In the genomic region with DNA sequence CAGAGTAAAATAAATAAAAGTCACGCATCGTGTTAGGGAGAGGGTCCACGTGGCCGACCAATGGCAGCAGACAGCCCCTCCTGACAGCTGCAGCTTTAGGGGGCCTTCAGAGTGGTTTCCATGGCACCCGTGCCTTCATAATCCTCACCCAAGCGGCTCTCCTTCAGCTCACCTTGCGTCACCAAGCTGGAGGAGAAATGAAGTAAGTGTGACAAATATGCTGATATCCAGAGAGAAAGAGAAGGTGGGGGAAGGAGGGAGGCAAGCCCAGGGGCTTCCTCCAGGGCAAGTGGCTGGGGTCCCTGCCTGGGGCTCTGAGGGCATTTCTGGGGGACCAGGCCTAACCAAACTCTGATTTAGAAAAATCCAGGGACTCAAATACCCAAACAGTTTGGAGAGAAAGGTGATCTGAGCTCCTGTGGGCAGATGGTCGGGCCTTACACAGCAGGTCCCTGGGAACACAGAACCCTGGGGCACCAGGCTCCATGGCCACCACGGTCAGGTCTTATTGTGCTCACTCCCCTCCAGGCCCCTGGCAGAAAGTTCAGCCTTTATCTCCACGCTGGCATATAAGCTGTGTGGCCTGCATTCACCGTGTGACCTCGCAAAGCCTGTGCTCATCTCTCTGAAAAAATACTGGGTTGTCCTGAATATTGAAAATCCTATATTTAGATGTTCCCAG, we compare ENCODE assay signal across 13 cellular contexts.
"Had no signal": no experiment of that assay in that cellular context is flagged by ENCODE, and none has a peak within 500 bp of the region (broad histone marks: within the 10 kb centered on the region; RNA-seq: fewer than 3 reads in every experiment).

No MANE protein-coding gene starts in this region.

- H3K9me3 ChIP-seq: gastrocnemius medialis, uterus had no signal

- H3K36me3 ChIP-seq: gastrocnemius medialis, heart left ventricle, lower lobe of right lung, tibial artery, uterus had no signal

- H3K4me3 ChIP-seq: gastrocnemius medialis, heart left ventricle, lower lobe of right lung, tibial artery, uterus had no signal

- H3K27ac Mint-ChIP-seq: activated CD4-positive, alpha-beta T cell treated with anti-CD3 and anti-CD28 coated beads, Interleukin-2, amount 10 ng/mL, durations not matched to agents 24 days and 14 days; activated T-helper 1 cell treated with anti-CD3 and anti-CD28 coated beads, Interleukin-12 subunit alpha, Interleukin-12 subunit beta, Interleukin-2, Interleukin-4 antibody, amounts not matched to agents 30 ng/mL and 10 ng/mL and 1 ng/mL, durations not matched to agents 14 hours and 24 hours and 36 hours; endodermal cell; stimulated activated memory B cell treated with anti-CD40 and anti-IgM and Interleukin-4, amounts not matched to agents 10 μg/mL and 1 μg/mL and 100 μg/mL, for 72 hours had no signal

- H3K27me3 ChIP-seq: gastrocnemius medialis, heart left ventricle, tibial artery, uterus had no signal

- ATAC-seq: gastrocnemius medialis; heart left ventricle; lower lobe of right lung; stimulated activated memory B cell treated with anti-CD40 and anti-IgM and Interleukin-4, amounts not matched to agents 10 μg/mL and 1 μg/mL and 100 μg/mL, for 72 hours had no signal

- H3K27ac ChIP-seq: gastrocnemius medialis, heart left ventricle, lower lobe of right lung, tibial artery, uterus had no signal

- DNase-seq: activated CD4-positive, alpha-beta T cell treated with anti-CD3 and anti-CD28 coated beads, Interleukin-2, amount 10 ng/mL, durations not matched to agents 24 days and 14 days; activated CD4-positive, CD25-positive, alpha-beta regulatory T cell; activated naive CD4-positive, alpha-beta T cell; endodermal cell; gastrocnemius medialis; immature natural killer cell; lower lobe of right lung; retina; tibial artery; uterus had no signal

- H3K4me3 Mint-ChIP-seq: activated CD4-positive, alpha-beta T cell treated with anti-CD3 and anti-CD28 coated beads, Interleukin-2, amount 10 ng/mL, durations not matched to agents 24 days and 14 days; activated T-helper 1 cell treated with anti-CD3 and anti-CD28 coated beads, Interleukin-12 subunit alpha, Interleukin-12 subunit beta, Interleukin-2, Interleukin-4 antibody, amounts not matched to agents 30 ng/mL and 10 ng/mL and 1 ng/mL, durations not matched to agents 14 hours and 24 hours and 36 hours; endodermal cell; immature natural killer cell; stimulated activated memory B cell treated with anti-CD40 and anti-IgM and Interleukin-4, amounts not matched to agents 10 μg/mL and 1 μg/mL and 100 μg/mL, for 72 hours had no signal
